Comparison of ENCODE assay signal across 1 cellular context in genomic region chr12:26831959-26832816, GRCh38.
TF ChIP-seq lines count a peak whose summit lies in the region.

No MANE protein-coding gene starts in this region.

TF ChIP-seq in HepG2, 621 proteins besides CTCF, POLR2A, EP300 and RAD21 (continued from another document and continues in another):
- no peak for TF ChIP-seq CHD4 (IDR thresholded peaks at IDR 0.05; ENCODE audit: borderline replicate concordance, low read length)
- TF ChIP-seq MED13 (CRISPR knock-in tag; IDR thresholded peaks at IDR 0.05): peak; percentile 75
- peak; percentile 18 for TF ChIP-seq RBM39 (IDR thresholded peaks at IDR 0.05; ENCODE audit: low read depth, low read length, poor library complexity, severe bottlenecking)
- TF ChIP-seq ZNF292 (CRISPR knock-in tag; IDR thresholded peaks at IDR 0.05; ENCODE audit: borderline replicate concordance, low read depth): peak; percentile 70; the same call in 1 of the 2 replicates
- peak; percentile 98 for TF ChIP-seq AGO2 (optimal IDR thresholded peaks at IDR 0.05; ENCODE audit: low read depth, low read length)
- no peak for TF ChIP-seq NR2F1 (CRISPR knock-in tag; IDR thresholded peaks at IDR 0.05)
- no peak for TF ChIP-seq NPAS2 (CRISPR knock-in tag; IDR thresholded peaks at IDR 0.05; ENCODE audit: borderline replicate concordance)
- no peak for TF ChIP-seq HNRNPK (IDR thresholded peaks at IDR 0.05; ENCODE audit: low read depth, low read length, poor library complexity, severe bottlenecking)
- peak; percentile 44; the same call in 1 of the 2 replicates for TF ChIP-seq NKX3-1 (CRISPR knock-in tag; IDR thresholded peaks at IDR 0.05)
- no peak for TF ChIP-seq FOXO1 (CRISPR knock-in tag; IDR thresholded peaks at IDR 0.05)
- 0 out of 2 replicates have a peak, but pooled peaks have one; percentile 62 for TF ChIP-seq ZNF558 (CRISPR knock-in tag; IDR thresholded peaks at IDR 0.05; ENCODE audit: borderline replicate concordance)
- TF ChIP-seq ZNF724P (CRISPR knock-in tag; IDR thresholded peaks at IDR 0.05; ENCODE audit: borderline replicate concordance): peak; percentile 67; the same call in 1 of the 2 replicates
- TF ChIP-seq KMT2A (CRISPR knock-in tag; IDR thresholded peaks at IDR 0.05): peak; percentile 88
- peak; percentile 39; the same call in 1 of the 2 replicates for TF ChIP-seq FOSL2 (CRISPR knock-in tag; IDR thresholded peaks at IDR 0.05)
- peak; percentile 39 to 52; a peak in 3 of 4 replicates for TF ChIP-seq HMGXB4 (CRISPR knock-in tag; IDR thresholded peaks at IDR 0.05; ENCODE audit: borderline replicate concordance in 1 of 2, low read depth in 1 of 2)
- peak; percentile 38; the same call in 1 of the 2 replicates for TF ChIP-seq ZMYM3 (CRISPR knock-in tag; IDR thresholded peaks at IDR 0.05)
- 0 out of 2 replicates have a peak, but pooled peaks have one; percentile 4 for TF ChIP-seq ZSCAN29 (CRISPR knock-in tag; conservative IDR thresholded peaks at IDR 0.05)
- peak; percentile 56; the same call in 1 of the 2 replicates for TF ChIP-seq SRY (CRISPR knock-in tag; IDR thresholded peaks at IDR 0.05)
- TF ChIP-seq ZNF562 (CRISPR knock-in tag; IDR thresholded peaks at IDR 0.05; ENCODE audit: borderline replicate concordance): no peak
- TF ChIP-seq ZNF350 (CRISPR knock-in tag; IDR thresholded peaks at IDR 0.05; ENCODE audit: borderline replicate concordance, low read depth): no peak
- TF ChIP-seq U2AF2 (IDR thresholded peaks at IDR 0.05; ENCODE audit: low read depth, low read length): no peak
- peak; percentile 15; the same call in 1 of the 2 replicates for TF ChIP-seq MAX (IDR thresholded peaks at IDR 0.05)
- no peak for TF ChIP-seq ZBTB38 (CRISPR knock-in tag; IDR thresholded peaks at IDR 0.05)
- peak; percentile 27; the same call in 1 of the 2 replicates for TF ChIP-seq SIX4 (CRISPR knock-in tag; IDR thresholded peaks at IDR 0.05)
- TF ChIP-seq ZNF644 (CRISPR knock-in tag; IDR thresholded peaks at IDR 0.05; ENCODE audit: low read depth): 0 out of 2 replicates have a peak, but pooled peaks have one; percentile 35
- no peak for TF ChIP-seq ZZZ3 (CRISPR knock-in tag; IDR thresholded peaks at IDR 0.05; ENCODE audit: borderline replicate concordance)
- TF ChIP-seq HDAC2 (CRISPR knock-in tag; IDR thresholded peaks at IDR 0.05): peak; percentile 59; the same call in 1 of the 2 replicates
- TF ChIP-seq MAFF (IDR thresholded peaks at IDR 0.05; ENCODE audit: low read depth, low read length): no peak
- TF ChIP-seq ZNF563 (CRISPR knock-in tag; IDR thresholded peaks at IDR 0.05): 0 out of 2 replicates have a peak, but pooled peaks have one; percentile 33
- no peak for TF ChIP-seq ZNF256 (CRISPR knock-in tag; conservative IDR thresholded peaks at IDR 0.05)
- TF ChIP-seq ELF3 (CRISPR knock-in tag; IDR thresholded peaks at IDR 0.05): peak; percentile 28; the same call in 1 of the 2 replicates
- TF ChIP-seq ZNF234 (CRISPR knock-in tag; conservative IDR thresholded peaks at IDR 0.05): no peak
- 0 out of 2 replicates have a peak, but pooled peaks have one; percentile 18 for TF ChIP-seq ZNF274 (CRISPR knock-in tag; IDR thresholded peaks at IDR 0.05)
- TF ChIP-seq MZF1 (CRISPR knock-in tag; IDR thresholded peaks at IDR 0.05; ENCODE audit: borderline replicate concordance): no peak
- peak; percentile 50; the same call in 1 of the 2 replicates for TF ChIP-seq ZFP91 (CRISPR knock-in tag; IDR thresholded peaks at IDR 0.05; ENCODE audit: borderline replicate concordance)
- TF ChIP-seq POLR2AphosphoS5 (IDR thresholded peaks at IDR 0.05; ENCODE audit: low read depth, low read length): no peak; the same call in 1 of the 2 replicates
- TF ChIP-seq RERE (CRISPR knock-in tag; IDR thresholded peaks at IDR 0.05; ENCODE audit: low read depth): no peak
- no peak for TF ChIP-seq HNRNPUL1 (IDR thresholded peaks at IDR 0.05; ENCODE audit: low read depth, low read length)
- TF ChIP-seq RBAK (CRISPR knock-in tag; IDR thresholded peaks at IDR 0.05): no peak
- TF ChIP-seq ARID4A (CRISPR knock-in tag; IDR thresholded peaks at IDR 0.05; ENCODE audit: borderline replicate concordance): peak; percentile 72
- peak; percentile 69 for TF ChIP-seq BCL6 (CRISPR knock-in tag; IDR thresholded peaks at IDR 0.05)
- 0 out of 2 replicates have a peak, but pooled peaks have one; percentile 40 for TF ChIP-seq POGZ (CRISPR knock-in tag; IDR thresholded peaks at IDR 0.05)
- TF ChIP-seq ZKSCAN5 (CRISPR knock-in tag; IDR thresholded peaks at IDR 0.05): no peak
- TF ChIP-seq ZNF749 (CRISPR knock-in tag; IDR thresholded peaks at IDR 0.05; ENCODE audit: borderline replicate concordance): no peak
- TF ChIP-seq SETDB1 (CRISPR knock-in tag; IDR thresholded peaks at IDR 0.05; ENCODE audit: borderline replicate concordance): no peak
- TF ChIP-seq KMT2B (CRISPR knock-in tag; IDR thresholded peaks at IDR 0.05): no peak
- TF ChIP-seq TAF15 (IDR thresholded peaks at IDR 0.05; ENCODE audit: low read depth, low read length, poor library complexity, severe bottlenecking): no peak
- TF ChIP-seq TARDBP (CRISPR knock-in tag; IDR thresholded peaks at IDR 0.05): peak; percentile 37; the same call in 1 of the 2 replicates
- no peak for TF ChIP-seq ATF1 (CRISPR knock-in tag; IDR thresholded peaks at IDR 0.05)
- TF ChIP-seq ZNF740 (CRISPR knock-in tag; IDR thresholded peaks at IDR 0.05): no peak
- TF ChIP-seq ZBTB34 (CRISPR knock-in tag; IDR thresholded peaks at IDR 0.05): 0 out of 2 replicates have a peak, but pooled peaks have one; percentile 71
- no peak for TF ChIP-seq IRF1 (CRISPR knock-in tag; IDR thresholded peaks at IDR 0.05; ENCODE audit: low read depth)
